Comparison of ENCODE assay signal across 1 cellular context in the genomic region with DNA sequence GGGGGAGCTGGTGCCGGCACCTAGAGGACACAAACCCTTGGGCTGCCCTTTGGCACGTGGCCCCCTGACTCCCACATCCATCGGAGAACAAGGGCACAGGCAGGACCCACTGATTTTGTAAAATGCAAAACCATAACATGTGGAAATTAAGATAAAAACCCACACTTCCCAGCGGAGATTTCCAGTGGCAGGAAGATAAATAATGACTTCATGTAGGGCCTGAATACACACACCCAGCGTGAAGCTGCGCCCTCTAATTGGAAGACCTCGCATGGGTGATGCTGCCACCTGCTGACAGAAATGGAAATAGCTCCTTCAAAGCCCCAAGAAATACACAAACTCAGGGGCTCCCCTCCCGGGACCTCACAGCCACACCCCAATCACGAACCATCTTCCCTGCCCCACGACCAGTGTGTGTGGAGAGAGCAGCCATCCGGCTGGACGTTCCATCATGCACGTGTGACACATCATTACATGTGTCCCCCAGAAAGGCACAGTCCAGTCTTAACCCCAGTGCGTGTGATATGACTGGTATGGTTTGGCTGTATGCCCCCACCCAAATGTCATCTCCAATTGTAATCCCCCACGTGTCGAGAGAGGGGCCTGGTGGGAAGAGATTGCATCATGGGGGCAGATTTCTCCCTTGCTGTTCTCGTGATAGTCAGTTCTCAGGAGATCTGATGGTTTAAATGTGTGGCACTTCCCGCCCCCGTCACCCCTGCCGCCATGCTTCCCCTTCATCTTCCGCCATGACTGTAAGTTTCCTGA.
TF ChIP-seq lines count a peak whose summit lies in the region.

No MANE protein-coding gene starts in this region.

TF ChIP-seq in liver, 16 proteins besides CTCF, POLR2A, EP300 and RAD21 (continued from another document):
- TF ChIP-seq, protein P1, sequence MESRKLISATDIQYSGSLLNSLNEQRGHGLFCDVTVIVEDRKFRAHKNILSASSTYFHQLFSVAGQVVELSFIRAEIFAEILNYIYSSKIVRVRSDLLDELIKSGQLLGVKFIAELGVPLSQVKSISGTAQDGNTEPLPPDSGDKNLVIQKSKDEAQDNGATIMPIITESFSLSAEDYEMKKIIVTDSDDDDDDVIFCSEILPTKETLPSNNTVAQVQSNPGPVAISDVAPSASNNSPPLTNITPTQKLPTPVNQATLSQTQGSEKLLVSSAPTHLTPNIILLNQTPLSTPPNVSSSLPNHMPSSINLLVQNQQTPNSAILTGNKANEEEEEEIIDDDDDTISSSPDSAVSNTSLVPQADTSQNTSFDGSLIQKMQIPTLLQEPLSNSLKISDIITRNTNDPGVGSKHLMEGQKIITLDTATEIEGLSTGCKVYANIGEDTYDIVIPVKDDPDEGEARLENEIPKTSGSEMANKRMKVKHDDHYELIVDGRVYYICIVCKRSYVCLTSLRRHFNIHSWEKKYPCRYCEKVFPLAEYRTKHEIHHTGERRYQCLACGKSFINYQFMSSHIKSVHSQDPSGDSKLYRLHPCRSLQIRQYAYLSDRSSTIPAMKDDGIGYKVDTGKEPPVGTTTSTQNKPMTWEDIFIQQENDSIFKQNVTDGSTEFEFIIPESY (IDR thresholded peaks at IDR 0.05): no peak
- TF ChIP-seq, protein P2, sequence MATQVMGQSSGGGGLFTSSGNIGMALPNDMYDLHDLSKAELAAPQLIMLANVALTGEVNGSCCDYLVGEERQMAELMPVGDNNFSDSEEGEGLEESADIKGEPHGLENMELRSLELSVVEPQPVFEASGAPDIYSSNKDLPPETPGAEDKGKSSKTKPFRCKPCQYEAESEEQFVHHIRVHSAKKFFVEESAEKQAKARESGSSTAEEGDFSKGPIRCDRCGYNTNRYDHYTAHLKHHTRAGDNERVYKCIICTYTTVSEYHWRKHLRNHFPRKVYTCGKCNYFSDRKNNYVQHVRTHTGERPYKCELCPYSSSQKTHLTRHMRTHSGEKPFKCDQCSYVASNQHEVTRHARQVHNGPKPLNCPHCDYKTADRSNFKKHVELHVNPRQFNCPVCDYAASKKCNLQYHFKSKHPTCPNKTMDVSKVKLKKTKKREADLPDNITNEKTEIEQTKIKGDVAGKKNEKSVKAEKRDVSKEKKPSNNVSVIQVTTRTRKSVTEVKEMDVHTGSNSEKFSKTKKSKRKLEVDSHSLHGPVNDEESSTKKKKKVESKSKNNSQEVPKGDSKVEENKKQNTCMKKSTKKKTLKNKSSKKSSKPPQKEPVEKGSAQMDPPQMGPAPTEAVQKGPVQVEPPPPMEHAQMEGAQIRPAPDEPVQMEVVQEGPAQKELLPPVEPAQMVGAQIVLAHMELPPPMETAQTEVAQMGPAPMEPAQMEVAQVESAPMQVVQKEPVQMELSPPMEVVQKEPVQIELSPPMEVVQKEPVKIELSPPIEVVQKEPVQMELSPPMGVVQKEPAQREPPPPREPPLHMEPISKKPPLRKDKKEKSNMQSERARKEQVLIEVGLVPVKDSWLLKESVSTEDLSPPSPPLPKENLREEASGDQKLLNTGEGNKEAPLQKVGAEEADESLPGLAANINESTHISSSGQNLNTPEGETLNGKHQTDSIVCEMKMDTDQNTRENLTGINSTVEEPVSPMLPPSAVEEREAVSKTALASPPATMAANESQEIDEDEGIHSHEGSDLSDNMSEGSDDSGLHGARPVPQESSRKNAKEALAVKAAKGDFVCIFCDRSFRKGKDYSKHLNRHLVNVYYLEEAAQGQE (IDR thresholded peaks at IDR 0.05): no peak
- no peak for TF ChIP-seq HNF4G (IDR thresholded peaks at IDR 0.05)
- no peak for TF ChIP-seq JUND (IDR thresholded peaks at IDR 0.05)
- no peak for TF ChIP-seq NR2F2 (IDR thresholded peaks at IDR 0.05)
- TF ChIP-seq ATF3 (IDR thresholded peaks at IDR 0.05): no peak
- TF ChIP-seq FOXA1 (IDR thresholded peaks at IDR 0.05): no peak
